In the genomic region with DNA sequence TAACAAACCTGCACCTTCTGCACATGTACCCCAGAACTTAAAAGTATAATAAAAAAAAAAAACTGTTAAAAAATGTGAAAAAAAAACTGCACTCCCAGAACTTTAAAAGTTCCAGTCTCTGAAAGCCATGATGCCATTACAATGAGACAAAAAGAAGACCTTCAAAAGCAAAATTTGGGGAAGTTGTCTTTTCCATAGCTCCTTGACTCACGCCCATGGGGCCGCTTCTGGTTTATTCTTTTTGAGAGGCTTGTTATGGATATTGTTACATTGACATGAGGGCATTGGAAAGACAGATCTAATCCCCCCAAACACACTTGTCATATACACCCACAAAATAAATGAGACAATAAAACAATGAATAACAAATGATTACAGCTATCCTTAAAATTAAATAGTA, we compare ENCODE assay signal across 15 cellular contexts. TPM values are rescaled to one million over a fixed set of nuclear protein-coding genes. Genes with fewer than 3 reads are reported as not detected.
DNase-seq lines count a peak whose midpoint lies in the region; ATAC-seq and TF ChIP-seq lines count a peak whose summit lies in the region.
"Had no signal": no experiment of that assay in that cellular context is flagged by ENCODE, and none has a peak within 500 bp of the region (broad histone marks: within the 10 kb centered on the region; RNA-seq: fewer than 3 reads in every experiment).

No MANE protein-coding gene starts in this region.

- WGBS in mammary epithelial cell (ENCODE audit: low coverage, missing lambda C conversion rate): 95% methylated on average over 2 of the region's 2 CpGs

- H3K4me1 ChIP-seq in mammary epithelial cell (ENCODE audit: insufficient read depth, low read length): peaks cover 44% of the 10 kb centered on the region
- peaks cover 11 to 12% of the 10 kb centered on the region in 2 donors for H3K4me1 ChIP-seq in muscle layer of duodenum (ENCODE audit: control insufficient read depth in 1 of 2, insufficient read depth in 2 of 2, low read length in 2 of 2)
- peaks cover 31% of the 10 kb centered on the region for H3K4me1 ChIP-seq in upper lobe of right lung
- H3K4me1 ChIP-seq: A549 had no signal

- H3K27me3 Mint-ChIP-seq in activated naive CD8-positive, alpha-beta T cell treated with anti-CD3 and anti-CD28 coated beads, Interleukin-2, amount 50 U/mL, for 24 hours: peaks cover 1% of the 10 kb centered on the region
- H3K27me3 Mint-ChIP-seq in activated naive CD8-positive, alpha-beta T cell treated with anti-CD3 and anti-CD28 coated beads for 36 hours: peaks cover 3% of the 10 kb centered on the region

- no peaks in the 10 kb centered on the region for H3K36me3 ChIP-seq in mammary epithelial cell (ENCODE audit: insufficient read depth, low read length)
- no peaks in the 10 kb centered on the region for H3K36me3 ChIP-seq in muscle layer of duodenum (ENCODE audit: control insufficient read depth in 1 of 2, insufficient read depth in 2 of 2, low read length in 2 of 2)
- H3K36me3 ChIP-seq in upper lobe of right lung: no peaks in the 10 kb centered on the region

- in situ Hi-C loops in mammary epithelial cell (cut with MboI; ENCODE audit: low sequenced_read_pairs in 2 of 2): no loop called here

- dilution Hi-C loops in mammary epithelial cell (cut with HindIII; ENCODE audit: low sequenced_read_pairs): loop anchor here (5.0 kb wide), 1 partner anchor 37 kb away; no protein-coding TSS in a partner anchor

- H3K27me3 ChIP-seq in mammary epithelial cell (ENCODE audit: insufficient read depth, low read length) (no peaks in the 10 kb centered on the region), muscle layer of duodenum (ENCODE audit: low read depth, low read length) (no peaks in the 10 kb centered on the region), upper lobe of right lung (no peaks in the 10 kb centered on the region)

- H3K9ac ChIP-seq in mammary epithelial cell (ENCODE audit: insufficient read depth, low read length): no peak overlapping the region

- DNase-seq in activated naive CD8-positive, alpha-beta T cell treated with anti-CD3 and anti-CD28 coated beads, Interleukin-2, amount 50 U/mL, for 24 hours: no peak
- no peak for DNase-seq in activated naive CD8-positive, alpha-beta T cell treated with anti-CD3 and anti-CD28 coated beads for 36 hours
- DNase-seq in mammary epithelial cell: no peak
- DNase-seq in upper lobe of right lung: no peak
- no peak for DNase-seq in NCI-H748 (lab: John Stamatoyannopoulos, UW; ENCODE audit: unreplicated experiment)
- no peak for DNase-seq in activated gamma-delta T cell treated with Interleukin-2 at 50 U/mL for 16 hours
- DNase-seq: NCI-H1694, NCI-H69, SHP77 had no signal

- peak overlapping the region; percentile 93 for H2AFZ ChIP-seq in mammary epithelial cell (ENCODE audit: low read depth, low read length)

- H3K27ac ChIP-seq in mammary epithelial cell (ENCODE audit: insufficient read depth, low read depth, low read length): peak overlapping the region; percentile 47
- H3K27ac ChIP-seq in muscle layer of duodenum (ENCODE audit: low read length): peak overlapping the region; percentile 90
- H3K27ac ChIP-seq in upper lobe of right lung: peak overlapping the region; percentile 83
- H3K27ac ChIP-seq: A549 had no signal

- H3K4me3 Mint-ChIP-seq in activated naive CD8-positive, alpha-beta T cell treated with anti-CD3 and anti-CD28 coated beads, Interleukin-2, amount 50 U/mL, for 24 hours: peak overlapping the region; percentile 50
- no peak overlapping the region for H3K4me3 Mint-ChIP-seq in activated naive CD8-positive, alpha-beta T cell treated with anti-CD3 and anti-CD28 coated beads for 36 hours
- H3K4me3 Mint-ChIP-seq: activated naive CD8-positive, alpha-beta T cell had no signal

- peaks cover 13% of the 10 kb centered on the region for H3K4me1 Mint-ChIP-seq in activated naive CD8-positive, alpha-beta T cell treated with anti-CD3 and anti-CD28 coated beads, Interleukin-2, amount 50 U/mL, for 24 hours
- peaks cover 6% of the 10 kb centered on the region for H3K4me1 Mint-ChIP-seq in activated naive CD8-positive, alpha-beta T cell treated with anti-CD3 and anti-CD28 coated beads for 36 hours

- no TSS peak for BruUV-seq in mammary epithelial cell (replicated peaks; lab: Mats Ljungman, UMichigan)

- H4K20me1 ChIP-seq in mammary epithelial cell (ENCODE audit: insufficient read depth, low read length): no peaks in the 10 kb centered on the region

- no peaks in the 10 kb centered on the region for H3K9me3 Mint-ChIP-seq in activated naive CD8-positive, alpha-beta T cell treated with anti-CD3 and anti-CD28 coated beads, Interleukin-2, amount 50 U/mL, for 24 hours
- H3K9me3 Mint-ChIP-seq in activated naive CD8-positive, alpha-beta T cell treated with anti-CD3 and anti-CD28 coated beads for 36 hours: no peaks in the 10 kb centered on the region

- no peaks in the 10 kb centered on the region for H3K36me3 Mint-ChIP-seq in activated naive CD8-positive, alpha-beta T cell treated with anti-CD3 and anti-CD28 coated beads, Interleukin-2, amount 50 U/mL, for 24 hours (ENCODE audit: low read depth)
- H3K36me3 Mint-ChIP-seq in activated naive CD8-positive, alpha-beta T cell treated with anti-CD3 and anti-CD28 coated beads for 36 hours: no peaks in the 10 kb centered on the region

- H3K9me3 ChIP-seq in mammary epithelial cell (replicated peaks; ENCODE audit: insufficient read depth, low read length) (no peaks in the 10 kb centered on the region), muscle layer of duodenum (ENCODE audit: control insufficient read depth in 1 of 2, low read length in 2 of 2) (no peaks in the 10 kb centered on the region), upper lobe of right lung (no peaks in the 10 kb centered on the region)
- H3K9me3 ChIP-seq: A549 had no signal

- intact Hi-C loops in mammary epithelial cell (cut with micrococcal nuclease) (no loop called here), upper lobe of right lung (cut with DNase I) (no loop called here)

- TF ChIP-seq CTCF in mammary epithelial cell (conservative IDR thresholded peaks at IDR 0.05 in 1 of 2, IDR thresholded peaks at IDR 0.05 in 1 of 2; ENCODE audit: extremely low read depth in 1 of 2, insufficient read depth in 1 of 2, low read depth in 1 of 2, low read length in 2 of 2) (no peak), upper lobe of right lung (IDR thresholded peaks at IDR 0.05) (no peak)

- peaks cover 3% of the 10 kb centered on the region for H3K79me2 ChIP-seq in mammary epithelial cell (ENCODE audit: insufficient read depth, low read length)

- ATAC-seq in activated naive CD8-positive, alpha-beta T cell treated with anti-CD3 and anti-CD28 coated beads, Interleukin-2, amount 50 U/mL, for 24 hours: no peak
- ATAC-seq in upper lobe of right lung (no peak), GM21526 (IDR thresholded peaks at IDR 0.05; ENCODE audit: low FRiP score, unreplicated experiment) (no peak)
- ATAC-seq: A549, K562 had no signal

- CTCF ChIA-PET in mammary epithelial cell (lab: Charles Lee; ENCODE audit: low non-redundant PET): no interaction called here

- H3K4me3 ChIP-seq in mammary epithelial cell (replicated peaks in 1 of 3; ENCODE audit: insufficient read depth in 1 of 3, low read depth in 2 of 3, low read length in 3 of 3) (peak overlapping the region; percentile 52 to 76 (median 54)), muscle layer of duodenum (ENCODE audit: low read depth in 1 of 2, low read length in 2 of 2) (peak overlapping the region in 1 of 2 donors; percentile 52), upper lobe of right lung (peak overlapping the region; percentile 41)
- H3K4me3 ChIP-seq: A549, K562 had no signal

- H3K4me2 ChIP-seq in mammary epithelial cell (ENCODE audit: insufficient read depth, low read depth, low read length): peak overlapping the region; percentile 81
- H3K4me2 ChIP-seq: A549 had no signal

- no peak overlapping the region for H3K27ac Mint-ChIP-seq in activated naive CD8-positive, alpha-beta T cell treated with anti-CD3 and anti-CD28 coated beads, Interleukin-2, amount 50 U/mL, for 24 hours
- no peak overlapping the region for H3K27ac Mint-ChIP-seq in activated naive CD8-positive, alpha-beta T cell treated with anti-CD3 and anti-CD28 coated beads for 36 hours
- H3K27ac Mint-ChIP-seq: activated naive CD8-positive, alpha-beta T cell had no signal

RNA-seq across cellular contexts. Expression of gene BLNK, which starts 0.8 kb away (rescaled TPM):
- 1 to 10 TPM in 1 of 2 experiments, under 1 TPM in 1; 0.94 to 1.3 TPM for total RNA-seq in activated naive CD8-positive, alpha-beta T cell treated with anti-CD3 and anti-CD28 coated beads for 36 hours
- total RNA-seq in mammary epithelial cell (1 to 10 TPM; 5.8 to 9.8 TPM), upper lobe of right lung (8.8 TPM)
- polyA plus RNA-seq in mammary epithelial cell: 2.9 TPM
- not detected for polyA minus RNA-seq in mammary epithelial cell
- total RNA-seq: K562 had no signal
- polyA plus RNA-seq: A549, K562 had no signal

RNA-seq across cellular contexts. Expression of gene DNTT, which starts 33.7 kb away (rescaled TPM):
- total RNA-seq in activated naive CD8-positive, alpha-beta T cell treated with anti-CD3 and anti-CD28 coated beads for 36 hours: not detected
- total RNA-seq in mammary epithelial cell (not detected), upper lobe of right lung (not detected)
- not detected for polyA plus RNA-seq in mammary epithelial cell
- polyA minus RNA-seq in mammary epithelial cell: not detected
- total RNA-seq: K562, subcutaneous adipose tissue had no signal
- polyA plus RNA-seq: A549, K562 had no signal
